Comparison of ENCODE assay signal across 8 cellular contexts in genomic region chr19:37334179-37335071, GRCh38. TPM values are rescaled to one million over a fixed set of nuclear protein-coding genes. Genes with fewer than 3 reads are reported as not detected.
A peak's percentile ranks its signal among the peaks of the same experiment; 100 is the strongest.
DNase-seq lines count a peak whose midpoint lies in the region; ATAC-seq, FAIRE-seq and TF ChIP-seq lines count a peak whose summit lies in the region.

No MANE protein-coding gene starts in this region.

- H3K4me1 ChIP-seq in H9 (ENCODE audit: insufficient read depth, low read length) = no peaks in the 10 kb centered on the region

- no peak overlapping the region for H2BK20ac ChIP-seq in H9 (ENCODE audit: low read depth, low read length, poor library complexity, severe bottlenecking)

- H3K4me3 Mint-ChIP-seq in H9 = peak overlapping the region; percentile 87 to 92
- H3K4me3 Mint-ChIP-seq in dendritic cell treated with granulocyte-macrophage colony-stimulating factor and Interleukin-4, amounts not matched to agents 40 ng/mL and 50 ng/mL, for 4 days = peak overlapping the region; percentile 95

- WGBS in H9 (ENCODE audit: extremely low coverage, insufficient read length, low lambda C conversion rate) = no CpG with 5 or more reads among the region's 50 CpGs

- H4K20me1 ChIP-seq in H9 (ENCODE audit: control insufficient read depth, insufficient read depth, insufficient read length) = no peaks in the 10 kb centered on the region

- FAIRE-seq in D721Med (lab: Jason Lieb, UNC) = no peak

- no peaks in the 10 kb centered on the region for H3K27me3 ChIP-seq in H9 (ENCODE audit: insufficient read depth, low read length)

- intact Hi-C loops in dendritic cell treated with granulocyte-macrophage colony-stimulating factor and Interleukin-4, amounts not matched to agents 40 ng/mL and 50 ng/mL, for 4 days (cut with micrococcal nuclease) = loop anchor here (1.0 to 10.0 kb wide), 5 partner anchors 17 to 257 kb away; partner anchors contain the start of genes ZNF383, ZNF420, ZNF527 and ZNF569
- intact Hi-C loops in left colon (cut with DNase I, micrococcal nuclease) = no loop called here

- no peak overlapping the region for H2BK5ac ChIP-seq in H9 (ENCODE audit: insufficient read length, low read length)

- peak overlapping the region; percentile 62 for H3K4me2 ChIP-seq in H9 (ENCODE audit: insufficient read depth, insufficient read length, low read length)

- peak overlapping the region; percentile 88 for H3K14ac ChIP-seq in H9 (ENCODE audit: insufficient read depth, low read length)

- H2BK15ac ChIP-seq in H9 (ENCODE audit: low read depth, low read length) = no peak overlapping the region

- peak overlapping the region; percentile 91 for H3K18ac ChIP-seq in H9 (ENCODE audit: insufficient read length, low read depth, low read length)

- DNase-seq in D721Med (ENCODE audit: insufficient read length, low spot score) = peak; percentile 79
- peak; percentile 97 for DNase-seq in H9
- peak; percentile 43 for DNase-seq in NCI-H2107 (lab: John Stamatoyannopoulos, UW)
- DNase-seq in activated CD4-positive, alpha-beta T cell treated with anti-CD3 and anti-CD28 coated beads, Interleukin-2, amount 50 U/mL, for 24 hours (ENCODE audit: low read depth in 1 of 2, low spot score in 1 of 2) = peak; percentile 59 to 84
- peak; percentile 90 to 91 for DNase-seq in left colon
- peak; percentile 74 to 75 for DNase-seq in stimulated activated CD4-positive, alpha-beta T cell treated with anti-CD3 and anti-CD28 coated beads, Interleukin-1b, Interleukin-23, amount 100 ng/mL, for 4 hours (ENCODE audit: low read depth in 2 of 2)

- H2BK120ac ChIP-seq in H9 (ENCODE audit: low read depth, low read length, poor library complexity, severe bottlenecking) = no peak overlapping the region

- no peak overlapping the region for H2AK5ac ChIP-seq in H9 (ENCODE audit: insufficient read length, low read length)

- H3K27ac Mint-ChIP-seq in H9 = peak overlapping the region; percentile 69 to 97 (median 86)
- H3K27ac Mint-ChIP-seq in dendritic cell treated with granulocyte-macrophage colony-stimulating factor and Interleukin-4, amounts not matched to agents 40 ng/mL and 50 ng/mL, for 4 days = peak overlapping the region; percentile 91

- H3K79me2 ChIP-seq in H9 (ENCODE audit: insufficient read depth, low read length) = peaks cover 4% of the 10 kb centered on the region; the same call in 1 of the 2 replicates

- H3T11ph ChIP-seq in H9 (ENCODE audit: low read length) = no peak overlapping the region

- no peaks in the 10 kb centered on the region; a peak in 3 of 5 replicates for H3K9me3 Mint-ChIP-seq in H9
- H3K9me3 Mint-ChIP-seq in dendritic cell treated with granulocyte-macrophage colony-stimulating factor and Interleukin-4, amounts not matched to agents 40 ng/mL and 50 ng/mL, for 4 days = peaks cover 33% of the 10 kb centered on the region

- no peak overlapping the region for H2AFZ ChIP-seq in H9 (ENCODE audit: low read length)

- peaks cover 24 to 48% (median 26%) of the 10 kb centered on the region in 3 experiments for H3K36me3 Mint-ChIP-seq in H9 (ENCODE audit: insufficient read depth in 1 of 3, low read depth in 3 of 3)
- H3K36me3 Mint-ChIP-seq in dendritic cell treated with granulocyte-macrophage colony-stimulating factor and Interleukin-4, amounts not matched to agents 40 ng/mL and 50 ng/mL, for 4 days (ENCODE audit: low read depth) = peaks cover 78% of the 10 kb centered on the region

- peaks cover 17 to 28% of the 10 kb centered on the region in 2 experiments for H3K4me1 Mint-ChIP-seq in H9
- peaks cover 14% of the 10 kb centered on the region for H3K4me1 Mint-ChIP-seq in dendritic cell treated with granulocyte-macrophage colony-stimulating factor and Interleukin-4, amounts not matched to agents 40 ng/mL and 50 ng/mL, for 4 days (ENCODE audit: low read depth)

- no peak for TF ChIP-seq CTCF in D721Med (IDR thresholded peaks at IDR 0.05; ENCODE audit: insufficient read depth, missing control alignments)
- no peak for TF ChIP-seq CTCF in H9 (conservative IDR thresholded peaks at IDR 0.05)

- H3K23me2 ChIP-seq in H9 (ENCODE audit: insufficient read length, low read depth, low read length, poor library complexity, severe bottlenecking) = peaks cover 11% of the 10 kb centered on the region

- no peaks in the 10 kb centered on the region for H3K27me3 Mint-ChIP-seq in H9 (ENCODE audit: low read depth)
- H3K27me3 Mint-ChIP-seq in dendritic cell treated with granulocyte-macrophage colony-stimulating factor and Interleukin-4, amounts not matched to agents 40 ng/mL and 50 ng/mL, for 4 days = no peaks in the 10 kb centered on the region

- no peak overlapping the region for H4K91ac ChIP-seq in H9 (ENCODE audit: insufficient read length, low read depth, low read length)

- peaks cover 6% of the 10 kb centered on the region for H3K79me1 ChIP-seq in H9 (ENCODE audit: insufficient read depth, low read depth, low read length, poor library complexity, severe bottlenecking)

- no peak overlapping the region for H3K23ac ChIP-seq in H9 (ENCODE audit: insufficient read length, low read depth, low read length)

- H3K56ac ChIP-seq in H9 (ENCODE audit: insufficient read length, low read depth, low read length) = no peak overlapping the region

- H4K5ac ChIP-seq in H9 (ENCODE audit: insufficient read length, low read depth, low read length) = no peak overlapping the region

- no peaks in the 10 kb centered on the region for H3K9me3 ChIP-seq in H9 (ENCODE audit: control insufficient read depth, low read depth, low read length)

- H3K9ac ChIP-seq in H9 (ENCODE audit: extremely low read depth, insufficient read length, low read length) = peak overlapping the region; percentile 89

- H4K8ac ChIP-seq in H9 (replicated peaks; ENCODE audit: insufficient read length, low read depth, low read length) = no peak overlapping the region

- no peak overlapping the region for H3K4ac ChIP-seq in H9 (ENCODE audit: low read depth, low read length)

- ATAC-seq in left colon (peak; percentile 97), HG02759 (IDR thresholded peaks at IDR 0.05; ENCODE audit: unreplicated experiment) (no peak)

- H2BK12ac ChIP-seq in H9 (ENCODE audit: insufficient read length, low read depth, low read length) = no peak overlapping the region

- no peak overlapping the region for H3K27ac ChIP-seq in H9 (ENCODE audit: insufficient read length, low read depth, low read length)

RNA-seq across cellular contexts. Expression of gene ZNF527, which starts 36.5 kb away (rescaled TPM):
- 5.2 and 6.1 TPM in 2 replicates for total RNA-seq in H9 (2021)
- 1 to 10 TPM; 3.9 to 5.3 TPM for total RNA-seq in left colon

Comparison
In these comparisons a context has a peak if more than half of its experiments do, and no peak if none do; other contexts are left out.
1. DNase-seq: peak in every context shown above with its lines; median percentile 97 in H9; 90 in left colon; 79 in D721Med; 74 in stimulated activated CD4-positive, alpha-beta T cell treated with anti-CD3 and anti-CD28 coated beads, Interleukin-1b, Interleukin-23, amount 100 ng/mL, for 4 hours; 72 in activated CD4-positive, alpha-beta T cell treated with anti-CD3 and anti-CD28 coated beads, Interleukin-2, amount 50 U/mL, for 24 hours; 43 in NCI-H2107.